ENCODE assay signal across 18 cellular contexts in genomic region chr7:141369422-141369821, GRCh38.
DNase-seq lines count a peak whose midpoint lies in the region; ATAC-seq and TF ChIP-seq lines count a peak whose summit lies in the region.
"Had no signal": no experiment of that assay in that cellular context is flagged by ENCODE, and none has a peak within 500 bp of the region (broad histone marks: within the 10 kb centered on the region; RNA-seq: fewer than 3 reads in every experiment).

No MANE protein-coding gene starts in this region.

- no peaks in the 10 kb centered on the region for H3K36me3 ChIP-seq in heart right ventricle
- no peaks in the 10 kb centered on the region for H3K36me3 ChIP-seq in parathyroid adenoma (ENCODE audit: control insufficient read depth, insufficient read depth, low read length)
- H3K36me3 ChIP-seq: BLaER1, lower lobe of right lung, MG63 had no signal

- H3K27me3 ChIP-seq in heart right ventricle, result no peaks in the 10 kb centered on the region
- H3K27me3 ChIP-seq in parathyroid adenoma (ENCODE audit: control insufficient read depth, insufficient read depth, low read length), result no peaks in the 10 kb centered on the region
- H3K27me3 ChIP-seq: BLaER1, MG63 had no signal

- H3K79me2 ChIP-seq in parathyroid adenoma, result peaks cover 7% of the 10 kb centered on the region

- H3K27me3 Mint-ChIP-seq in type B pancreatic cell, result peaks cover 2% of the 10 kb centered on the region
- H3K27me3 Mint-ChIP-seq: stimulated activated memory B cell treated with anti-CD40 and anti-IgM and Interleukin-4, amounts not matched to agents 10 μg/mL and 1 μg/mL and 100 μg/mL, for 72 hours had no signal

- 22% methylated on average over 4 of the region's 4 CpGs for WGBS in heart right ventricle, 2 donors

- H3K27ac ChIP-seq in heart right ventricle, result peak overlapping the region; percentile 32 to 89 (median 72)
- H3K27ac ChIP-seq in parathyroid adenoma, result peak overlapping the region; percentile 54
- H3K27ac ChIP-seq: BLaER1, coronary artery, lower lobe of right lung, skin epidermis had no signal

- no peak overlapping the region for H3K4me3 ChIP-seq in LNCaP clone FGC (ENCODE audit: low read depth, low read length)
- no peak overlapping the region for H3K4me3 ChIP-seq in heart right ventricle
- H3K4me3 ChIP-seq in parathyroid adenoma (ENCODE audit: low read depth, low read length), result no peak overlapping the region
- H3K4me3 ChIP-seq: BLaER1, coronary artery, lower lobe of right lung, MG63, skin epidermis had no signal

- H3K4me3 Mint-ChIP-seq in type B pancreatic cell, result no peak overlapping the region
- H3K4me3 Mint-ChIP-seq: stimulated activated memory B cell treated with anti-CD40 and anti-IgM and Interleukin-4, amounts not matched to agents 10 μg/mL and 1 μg/mL and 100 μg/mL, for 72 hours had no signal

- no peak for TF ChIP-seq CTCF in LNCaP clone FGC (IDR thresholded peaks at IDR 0.05; ENCODE audit: control insufficient read depth, extremely low read depth, insufficient read depth)
- TF ChIP-seq CTCF in heart right ventricle (IDR thresholded peaks at IDR 0.05), result peak in 2 of 9 donors; percentile 17 to 22
- TF ChIP-seq CTCF in parathyroid adenoma (IDR thresholded peaks at IDR 0.05), result no peak
- no peak for TF ChIP-seq CTCF in type B pancreatic cell (conservative IDR thresholded peaks at IDR 0.05)

- H3K4me1 Mint-ChIP-seq in type B pancreatic cell (ENCODE audit: unreplicated experiment), result peaks cover 18% of the 10 kb centered on the region
- H3K4me1 Mint-ChIP-seq: stimulated activated memory B cell treated with anti-CD40 and anti-IgM and Interleukin-4, amounts not matched to agents 10 μg/mL and 1 μg/mL and 100 μg/mL, for 72 hours had no signal

- H3K9me3 Mint-ChIP-seq in type B pancreatic cell, result no peaks in the 10 kb centered on the region
- H3K9me3 Mint-ChIP-seq: stimulated activated memory B cell treated with anti-CD40 and anti-IgM and Interleukin-4, amounts not matched to agents 10 μg/mL and 1 μg/mL and 100 μg/mL, for 72 hours had no signal

- H3K4me1 ChIP-seq in heart right ventricle (peaks cover 4 to 56% (median 30%) of the 10 kb centered on the region in 9 donors), parathyroid adenoma (peaks cover 30% of the 10 kb centered on the region)
- H3K4me1 ChIP-seq: BLaER1, lower lobe of right lung had no signal

- no peak overlapping the region for H3K27ac Mint-ChIP-seq in type B pancreatic cell
- H3K27ac Mint-ChIP-seq: stimulated activated memory B cell treated with anti-CD40 and anti-IgM and Interleukin-4, amounts not matched to agents 10 μg/mL and 1 μg/mL and 100 μg/mL, for 72 hours had no signal

- no peak overlapping the region for H3K9ac ChIP-seq in parathyroid adenoma
- H3K9ac ChIP-seq: BLaER1 had no signal

- H3K4me2 ChIP-seq in parathyroid adenoma (ENCODE audit: low read length), result peak overlapping the region; percentile 20
- H3K4me2 ChIP-seq: BLaER1 had no signal

- no peaks in the 10 kb centered on the region for H3K9me3 ChIP-seq in heart right ventricle
- H3K9me3 ChIP-seq in parathyroid adenoma (ENCODE audit: control insufficient read depth, low read length), result no peaks in the 10 kb centered on the region
- H3K9me3 ChIP-seq: BLaER1, lower lobe of right lung, MG63 had no signal

- H2AFZ ChIP-seq in parathyroid adenoma, result peak overlapping the region; percentile 59

- intact Hi-C loops in heart right ventricle (cut with DNase I), result loop anchor here in 2 of 10 donors (5.0 kb wide), 2 partner anchors 67 to 87 kb away; no protein-coding TSS in a partner anchor

- peak; percentile 50 to 84 (median 74) for ATAC-seq in heart right ventricle
- ATAC-seq: PC-3; stimulated activated memory B cell treated with anti-CD40 and anti-IgM and Interleukin-4, amounts not matched to agents 10 μg/mL and 1 μg/mL and 100 μg/mL, for 72 hours had no signal

- DNase-seq in LNCaP clone FGC (ENCODE audit: low read depth) (peak; percentile 23), NCI-H446 treated with DMSO at 0.1 percent for 48 hours (lab: John Stamatoyannopoulos, UW) (peak; percentile 30), heart right ventricle (peak; percentile 29 to 67), A172 (ENCODE audit: low spot score) (no peak), epidermal melanocyte (ENCODE audit: insufficient read length, low spot score) (no peak), type B pancreatic cell (ENCODE audit: extremely low spot score, unreplicated experiment) (no peak)
- DNase-seq: activated CD4-positive, alpha-beta T cell treated with anti-CD3 and anti-CD28 coated beads, Interleukin-2, amount 50 U/mL, for 48 hours; activated T-cell treated with anti-CD3 and anti-CD28 coated beads, Interleukin-2, amount 50 U/mL, for 48 hours; DND-41; lower lobe of right lung; NCI-H510A; PC-3 had no signal

- H3K36me3 Mint-ChIP-seq in type B pancreatic cell, result no peaks in the 10 kb centered on the region
- H3K36me3 Mint-ChIP-seq: stimulated activated memory B cell treated with anti-CD40 and anti-IgM and Interleukin-4, amounts not matched to agents 10 μg/mL and 1 μg/mL and 100 μg/mL, for 72 hours had no signal

Comparison
In these comparisons a context has a peak if more than half of its experiments do, and no peak if none do; other contexts are left out.
1. DNase-seq: peak in LNCaP clone FGC (single experiment), NCI-H446 treated with DMSO at 0.1 percent for 48 hours (single experiment) and heart right ventricle (2 of 2); none in A172 (single experiment), epidermal melanocyte (single experiment) and type B pancreatic cell (single experiment).